Comparison of ENCODE assay signal across 30 cellular contexts in the genomic region with DNA sequence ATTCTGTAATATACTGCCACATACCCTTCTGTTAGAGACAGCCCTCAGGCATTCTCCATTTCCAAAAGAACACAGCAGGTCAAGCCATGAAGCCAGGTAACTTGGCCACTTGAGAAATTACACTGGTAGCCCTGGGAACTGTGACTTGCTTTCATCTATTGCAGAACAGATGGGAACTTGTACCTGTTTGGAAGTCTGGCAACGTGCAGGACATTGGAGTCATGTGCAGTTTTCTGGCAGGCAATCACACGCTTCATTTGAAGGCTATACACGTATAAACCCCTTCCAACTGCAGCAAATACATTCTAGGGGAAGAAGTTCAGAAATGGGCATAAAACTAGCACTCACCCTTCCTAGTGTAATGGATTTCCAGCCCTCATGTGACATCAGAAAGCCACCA.
"Had no signal": no experiment of that assay in that cellular context is flagged by ENCODE, and none has a peak within 500 bp of the region (broad histone marks: within the 10 kb centered on the region; RNA-seq: fewer than 3 reads in every experiment).

No MANE protein-coding gene starts in this region.

- H3K9me3 Mint-ChIP-seq: activated CD4-positive, alpha-beta T cell treated with anti-CD3 and anti-CD28 coated beads, Interleukin-2, amount 10 ng/mL, durations not matched to agents 24 days and 14 days; activated CD8-positive, alpha-beta T cell treated with anti-CD3 and anti-CD28 coated beads for 36 hours; activated naive CD4-positive, alpha-beta T cell treated with anti-CD3 and anti-CD28 coated beads, Interleukin-2, amount 50 U/mL, for 72 hours; activated T-cell treated with anti-CD3 and anti-CD28 coated beads, Interleukin-2, amount 50 U/mL, for 72 hours; activated T-helper 17 cell treated with anti-CD3 and anti-CD28 coated beads, Interleukin-2, amount 50 U/mL, for 72 hours had no signal

- H3K4me1 Mint-ChIP-seq: activated T-helper 17 cell treated with anti-CD3 and anti-CD28 coated beads, Interleukin-2, amount 50 U/mL, for 72 hours had no signal

- H3K4me3 Mint-ChIP-seq: activated CD4-positive, alpha-beta T cell treated with anti-CD3 and anti-CD28 coated beads, Interleukin-2, amount 10 ng/mL, durations not matched to agents 24 days and 14 days; activated CD8-positive, alpha-beta T cell treated with anti-CD3 and anti-CD28 coated beads for 36 hours; activated T-cell treated with anti-CD3 and anti-CD28 coated beads, Interleukin-2, amount 50 U/mL, for 72 hours; activated T-helper 17 cell treated with anti-CD3 and anti-CD28 coated beads, Interleukin-2, amount 50 U/mL, for 72 hours had no signal

- H3K27me3 Mint-ChIP-seq: activated CD4-positive, alpha-beta T cell treated with anti-CD3 and anti-CD28 coated beads, Interleukin-2, amount 10 ng/mL, durations not matched to agents 24 days and 14 days; activated CD8-positive, alpha-beta T cell treated with anti-CD3 and anti-CD28 coated beads for 36 hours; activated T-helper 17 cell treated with anti-CD3 and anti-CD28 coated beads, Interleukin-2, amount 50 U/mL, for 72 hours had no signal

- H3K27ac Mint-ChIP-seq: activated CD4-positive, alpha-beta T cell treated with anti-CD3 and anti-CD28 coated beads, Interleukin-2, amount 10 ng/mL, durations not matched to agents 24 days and 14 days; activated CD8-positive, alpha-beta T cell treated with anti-CD3 and anti-CD28 coated beads for 36 hours; activated naive CD4-positive, alpha-beta T cell treated with anti-CD3 and anti-CD28 coated beads, Interleukin-2, amount 50 U/mL, for 72 hours; activated T-cell treated with anti-CD3 and anti-CD28 coated beads, Interleukin-2, amount 50 U/mL, for 72 hours; activated T-helper 17 cell treated with anti-CD3 and anti-CD28 coated beads, Interleukin-2, amount 50 U/mL, for 72 hours had no signal

- DNase-seq: activated CD4-positive, alpha-beta T cell treated with anti-CD3 and anti-CD28 coated beads, Interleukin-2, amount 10 ng/mL, durations not matched to agents 24 days and 14 days; activated CD4-positive, alpha-beta T cell treated with anti-CD3 and anti-CD28 coated beads, Interleukin-2, amount 50 U/mL, for 4 hours; activated CD4-positive, CD25-positive, alpha-beta regulatory T cell; activated CD8-positive, alpha-beta T cell treated with anti-CD3 and anti-CD28 coated beads for 36 hours; activated effector memory CD4-positive, alpha-beta T cell treated with anti-CD3 and anti-CD28 coated beads, Interleukin-2, amount 50 U/mL, for 16 hours; activated naive CD4-positive, alpha-beta T cell; activated T-cell treated with anti-CD3 and anti-CD28 coated beads, Interleukin-2, amount 50 U/mL, for 1 hour; activated T-cell treated with anti-CD3 and anti-CD28 coated beads, Interleukin-2, amount 50 U/mL, for 72 hours; adrenal gland; Kasumi-1; KG1; NCI-H1092 treated with DMSO at 0.1 percent for 48 hours; NCI-H1417; NCI-H146; NCI-H187; NCI-H2029 treated with DMSO at 0.1 percent for 48 hours; NCI-H2107; NCI-H345; NCI-H524 treated with DMSO at 0.1 percent for 48 hours; NCI-H748 treated with DMSO at 0.1 percent for 48 hours; NK-92 treated with Interleukin-12 subunit alpha and Interleukin-12 subunit beta, amount 100 ng/mL, for 24 hours; PC-9; SIG-M5; SW 1271; T-helper 1 cell; T-helper 2 cell; T-helper 9 cell; WERI-Rb-1 had no signal
